In genomic region chr12:64674367-64674922, GRCh38 we compare ENCODE assay signal across 10 cellular contexts.
DNase-seq lines count a peak whose midpoint lies in the region; ATAC-seq, FAIRE-seq and TF ChIP-seq lines count a peak whose summit lies in the region.
"Had no signal": no experiment of that assay in that cellular context is flagged by ENCODE, and none has a peak within 500 bp of the region (broad histone marks: within the 10 kb centered on the region; RNA-seq: fewer than 3 reads in every experiment).

No MANE protein-coding gene starts in this region.

- peaks cover 0 to 4% of the 10 kb centered on the region in 2 donors for H3K27me3 Mint-ChIP-seq in CD8-positive, alpha-beta memory T cell
- H3K27me3 Mint-ChIP-seq in natural killer cell (ENCODE audit: low read depth in 2 of 2), result no peaks in the 10 kb centered on the region

- intact Hi-C loops in GM12878 (cut with micrococcal nuclease; ENCODE audit: unreplicated experiment) (no loop called here), natural killer cell (cut with micrococcal nuclease) (loop anchor here (10.0 kb wide), 1 partner anchor 220 kb away; the partner anchor contains the start of gene TBK1)

- H3K27ac Mint-ChIP-seq in CD8-positive, alpha-beta memory T cell, result peak overlapping the region; percentile 87 to 99 (median 94)
- H3K27ac Mint-ChIP-seq in natural killer cell, result peak overlapping the region; percentile 91 to 93

- POLR2A ChIA-PET in CD8-positive, alpha-beta memory T cell (lab: Charles Lee), result interaction anchor here (1.0 to 2.6 kb wide), 3 partner anchors 10 to 64 kb away, joined by 3 to 16 read pairs (median 6); partner anchors contain the start of gene RASSF3
- POLR2A ChIA-PET in GM12878 (lab: Charles Lee), result no interaction called here

- no peak for FAIRE-seq in GM12878 (lab: Jason Lieb, UNC)
- FAIRE-seq: bronchial epithelial cell, G401.6 had no signal

- no peak overlapping the region for H3K27ac ChIP-seq in CD8-positive, alpha-beta memory T cell (ENCODE audit: low read depth, low read length)
- peak overlapping the region; percentile 95 for H3K27ac ChIP-seq in RWPE2 (ENCODE audit: poor library complexity, severe bottlenecking)
- 0 out of 2 replicates have a peak overlapping the region, but pooled peaks have one; percentile 8 for H3K27ac ChIP-seq in GM12878 (ENCODE audit: control insufficient read depth, insufficient read depth)

- DNase-seq in CD8-positive, alpha-beta memory T cell, result peak; percentile 35 to 92 (median 80)
- DNase-seq in RWPE2 (ENCODE audit: low spot score) (no peak), GM12878 (ENCODE audit: low read depth, low spot score) (no peak), natural killer cell (no peak), HUDEP-2 (lab: John Stamatoyannopoulos, UW; ENCODE audit: unreplicated experiment in 76 of 76) (no peak), EL (no peak), D341Med (ENCODE audit: low spot score) (no peak)

- CTCF ChIA-PET in CD8-positive, alpha-beta memory T cell (lab: Charles Lee), result interaction anchor here (0.7 to 1.7 kb wide), 6 partner anchors 14 to 64 kb away, joined by 3 to 5 read pairs (median 4); partner anchors contain the start of gene RASSF3
- CTCF ChIA-PET in GM12878 (lab: Yijun Ruan, JAX), result interaction anchor here (0.9 to 1.6 kb wide), 3 partner anchors 14 to 125 kb away, joined by 3 to 4 read pairs (median 3); no protein-coding TSS in a partner anchor

- no peak overlapping the region for H3K9ac ChIP-seq in GM12878 (ENCODE audit: control insufficient read depth, insufficient read depth, low read length)

- H2AFZ ChIP-seq in GM12878 (ENCODE audit: control insufficient read depth, low read depth, low read length), result no peak overlapping the region

- peak overlapping the region; percentile 21; the same call in 1 of the 2 replicates for H3K4me2 ChIP-seq in GM12878 (ENCODE audit: control insufficient read depth, insufficient read depth)

- RAD21 ChIA-PET in GM12878 (lab: Charles Lee; ENCODE audit: unreplicated experiment), result no interaction called here

- no peak for TF ChIP-seq POLR2A in GM12878 (IDR thresholded peaks at IDR 0.05; ENCODE audit: low read depth, low read length)

- peaks cover 89% of the 10 kb centered on the region for H3K79me2 ChIP-seq in GM12878 (ENCODE audit: control insufficient read depth, insufficient read depth, low read length)

- H3K9me3 Mint-ChIP-seq in CD8-positive, alpha-beta memory T cell, result no peaks in the 10 kb centered on the region
- H3K9me3 Mint-ChIP-seq in natural killer cell, result no peaks in the 10 kb centered on the region

- peaks cover 0 to 15% (median 3%) of the 10 kb centered on the region in 3 donors for H3K36me3 Mint-ChIP-seq in CD8-positive, alpha-beta memory T cell
- no peaks in the 10 kb centered on the region for H3K36me3 Mint-ChIP-seq in natural killer cell

- H3K36me3 ChIP-seq in CD8-positive, alpha-beta memory T cell (ENCODE audit: insufficient read depth, low read length), result no peaks in the 10 kb centered on the region
- H3K36me3 ChIP-seq in RWPE2 (ENCODE audit: low read depth) (no peaks in the 10 kb centered on the region), GM12878 (ENCODE audit: control insufficient read depth in 2 of 2, insufficient read depth in 2 of 2, low read length in 1 of 2) (peaks cover 0 to 3% of the 10 kb centered on the region in 2 experiments; a peak in 2 of 4 replicates)

- WGBS in GM12878 (ENCODE audit: insufficient coverage, insufficient replicate concordance, low lambda C conversion rate, missing lambda C conversion rate), result 41% methylated on average over 10 of the region's 10 CpGs

- BruUV-seq in GM12878 (replicated peaks; lab: Mats Ljungman, UMichigan), result no TSS peak

- no peaks in the 10 kb centered on the region for H3K9me3 ChIP-seq in CD8-positive, alpha-beta memory T cell (ENCODE audit: low read length)
- no peaks in the 10 kb centered on the region for H3K9me3 ChIP-seq in RWPE2 (ENCODE audit: severe bottlenecking)
- no peaks in the 10 kb centered on the region for H3K9me3 ChIP-seq in GM12878 (replicated peaks; ENCODE audit: control insufficient read depth, insufficient read depth, low read length)

- TF ChIP-seq RAD21 in GM12878 (IDR thresholded peaks at IDR 0.05; ENCODE audit: insufficient read depth, low read depth, low read length), result no peak

- no peak for TF ChIP-seq EP300 in GM12878 (IDR thresholded peaks at IDR 0.05; ENCODE audit: borderline replicate concordance in 1 of 2, control insufficient read depth in 1 of 2, low read depth in 2 of 2, low read length in 2 of 2)

- in situ Hi-C loops in GM12878 (cut with MboI), result no loop called here

- no peaks in the 10 kb centered on the region for H3K27me3 ChIP-seq in CD8-positive, alpha-beta memory T cell (ENCODE audit: insufficient read depth, low read length, poor library complexity, severe bottlenecking)
- H3K27me3 ChIP-seq in RWPE2 (ENCODE audit: insufficient read depth, poor library complexity, severe bottlenecking) (no peaks in the 10 kb centered on the region), GM12878 (replicated peaks in 1 of 2; ENCODE audit: control insufficient read depth in 2 of 2, insufficient read depth in 2 of 2, low read length in 1 of 2) (no peaks in the 10 kb centered on the region)

- TF ChIP-seq CTCF in RWPE2 (IDR thresholded peaks at IDR 0.05; ENCODE audit: poor library complexity, severe bottlenecking) (no peak), GM12878 (IDR thresholded peaks at IDR 0.05 in 2 of 3, conservative IDR thresholded peaks at IDR 0.05 in 1 of 3; ENCODE audit: control insufficient read depth in 2 of 3, extremely low read depth in 1 of 3, insufficient read depth in 1 of 3, low read depth in 3 of 3, low read length in 3 of 3) (no peak), natural killer cell (IDR thresholded peaks at IDR 0.05) (no peak)

- H3K4me1 ChIP-seq in CD8-positive, alpha-beta memory T cell (ENCODE audit: insufficient read depth, low read length), result peaks cover 95% of the 10 kb centered on the region
- H3K4me1 ChIP-seq in RWPE2 (ENCODE audit: insufficient read depth, poor library complexity, severe bottlenecking) (peaks cover 58% of the 10 kb centered on the region), GM12878 (ENCODE audit: control insufficient read depth, insufficient read depth, low read length) (peaks cover 68% of the 10 kb centered on the region)

- no peak for ATAC-seq in RWPE2 (ENCODE audit: low read depth)
- ATAC-seq in GM12878, result no peak
- peak in 2 of 3 donors; percentile 17 to 33 for ATAC-seq in natural killer cell
- no peak for ATAC-seq in HG03097 (IDR thresholded peaks at IDR 0.05; ENCODE audit: low FRiP score, unreplicated experiment)

- peaks cover 87 to 95% (median 92%) of the 10 kb centered on the region in 3 donors for H3K4me1 Mint-ChIP-seq in CD8-positive, alpha-beta memory T cell
- peaks cover 76 to 78% of the 10 kb centered on the region in 2 donors for H3K4me1 Mint-ChIP-seq in natural killer cell

- peak overlapping the region; percentile 64 to 86 (median 76) for H3K4me3 Mint-ChIP-seq in CD8-positive, alpha-beta memory T cell
- peak overlapping the region; percentile 84 for H3K4me3 Mint-ChIP-seq in natural killer cell

- no peaks in the 10 kb centered on the region; the same call in 1 of the 2 replicates for H4K20me1 ChIP-seq in GM12878 (ENCODE audit: control insufficient read depth, insufficient read depth)

- SMC1A ChIA-PET in GM12878 (lab: Charles Lee; ENCODE audit: uncharacterized antibody, unreplicated experiment), result interaction anchor here (0.9 to 1.1 kb wide), 2 partner anchors 9 to 66 kb away, joined by 3 read pairs; no protein-coding TSS in a partner anchor

- peak overlapping the region; percentile 45 for H3K4me3 ChIP-seq in CD8-positive, alpha-beta memory T cell (ENCODE audit: low read length)
- no peak overlapping the region for H3K4me3 ChIP-seq in RWPE2 (ENCODE audit: severe bottlenecking)
- H3K4me3 ChIP-seq in GM12878, result no peak overlapping the region

TF ChIP-seq in GM12878, 131 proteins besides CTCF, POLR2A, EP300 and RAD21:
- no peak for TF ChIP-seq ZBED1 (IDR thresholded peaks at IDR 0.05; ENCODE audit: borderline replicate concordance)
- peak; percentile 42 for TF ChIP-seq RUNX3 (IDR thresholded peaks at IDR 0.05; ENCODE audit: low read length)

Comparison
In these comparisons a context has a peak if more than half of its experiments do, and no peak if none do; other contexts are left out.
1. DNase-seq: peak in CD8-positive, alpha-beta memory T cell (5 of 5); none in RWPE2 (single experiment), GM12878 (single experiment), natural killer cell (single experiment), HUDEP-2 (0 of 76), EL (single experiment) and D341Med (single experiment).
2. ATAC-seq: peak in natural killer cell (2 of 3); none in RWPE2 (single experiment), GM12878 (single experiment) and HG03097 (single experiment).